ENCODE assay signal across 26 cellular contexts in genomic region chr17:46036491-46036890, GRCh38. TPM values are rescaled to one million over a fixed set of nuclear protein-coding genes. Genes with fewer than 3 reads are reported as not detected.
"Had no signal": no experiment of that assay in that cellular context is flagged by ENCODE, and none has a peak within 500 bp of the region (broad histone marks: within the 10 kb centered on the region; RNA-seq: fewer than 3 reads in every experiment).

No MANE protein-coding gene starts in this region.

- H3K27ac ChIP-seq: cardiac muscle cell, foreskin keratinocyte, lower lobe of right lung, neutrophil, ovary, transverse colon, uterus, WERI-Rb-1 had no signal

- H3K4me3 ChIP-seq: body of pancreas, cardiac muscle cell, lower lobe of right lung, ovary, transverse colon, uterus had no signal

- H3K27me3 Mint-ChIP-seq: activated CD4-positive, alpha-beta T cell treated with anti-CD3 and anti-CD28 coated beads, Interleukin-2, amount 10 ng/mL, durations not matched to agents 7 days and 5 days; dendritic cell treated with granulocyte-macrophage colony-stimulating factor and Interleukin-4, amounts not matched to agents 40 ng/mL and 50 ng/mL, for 4 days; naive thymus-derived CD8-positive, alpha-beta T cell had no signal

- H3K9me3 Mint-ChIP-seq: activated CD4-positive, alpha-beta T cell treated with anti-CD3 and anti-CD28 coated beads, Interleukin-2, amount 10 ng/mL, durations not matched to agents 7 days and 5 days; activated naive CD4-positive, alpha-beta T cell treated with anti-CD3 and anti-CD28 coated beads for 36 hours; activated T-cell treated with anti-CD3 and anti-CD28 coated beads, Interleukin-2, amount 50 U/mL, for 4 hours; dendritic cell treated with granulocyte-macrophage colony-stimulating factor and Interleukin-4, amounts not matched to agents 40 ng/mL and 50 ng/mL, for 4 days; naive thymus-derived CD8-positive, alpha-beta T cell had no signal

- H3K4me1 ChIP-seq: foreskin keratinocyte, transverse colon, uterus had no signal

- DNase-seq: activated CD4-positive, alpha-beta T cell treated with anti-CD3 and anti-CD28 coated beads, Interleukin-2, amount 10 ng/mL, durations not matched to agents 7 days and 5 days; activated CD4-positive, CD25-positive, alpha-beta regulatory T cell treated with anti-CD3 and anti-CD28 coated beads, Interleukin-2, amount 50 U/mL, for 72 hours; activated CD8-positive, alpha-beta memory T cell treated with anti-CD3 and anti-CD28 coated beads for 24 hours; activated CD8-positive, alpha-beta memory T cell treated with anti-CD3 and anti-CD28 coated beads, Interleukin-2, amount 50 U/mL, for 4 hours; activated naive CD4-positive, alpha-beta T cell treated with anti-CD3 and anti-CD28 coated beads for 36 hours; activated T-cell treated with anti-CD3 and anti-CD28 coated beads, Interleukin-2, amount 50 U/mL, for 4 hours; anterior cingulate cortex; body of pancreas; effector CD4-positive, alpha-beta T cell; foreskin keratinocyte; lower lobe of right lung; naive thymus-derived CD8-positive, alpha-beta T cell; ovary; right cardiac atrium; stimulated activated CD4-positive, alpha-beta T cell treated with anti-CD3 and anti-CD28 coated beads, Interleukin-12 subunit alpha, Interleukin-12 subunit beta, amount 100 ng/mL, for 4 hours; stimulated activated CD4-positive, alpha-beta T cell treated with anti-CD3 and anti-CD28 coated beads, Interleukin-4, amount 100 ng/mL, for 4 hours; transverse colon; uterus; WERI-Rb-1 had no signal

- H3K36me3 ChIP-seq: uterus had no signal

- H3K27ac Mint-ChIP-seq: activated CD4-positive, alpha-beta T cell treated with anti-CD3 and anti-CD28 coated beads, Interleukin-2, amount 10 ng/mL, durations not matched to agents 7 days and 5 days; activated naive CD4-positive, alpha-beta T cell treated with anti-CD3 and anti-CD28 coated beads for 36 hours; dendritic cell treated with granulocyte-macrophage colony-stimulating factor and Interleukin-4, amounts not matched to agents 40 ng/mL and 50 ng/mL, for 4 days had no signal

- H3K4me3 Mint-ChIP-seq: activated CD4-positive, alpha-beta T cell treated with anti-CD3 and anti-CD28 coated beads, Interleukin-2, amount 10 ng/mL, durations not matched to agents 7 days and 5 days; activated naive CD4-positive, alpha-beta T cell treated with anti-CD3 and anti-CD28 coated beads for 36 hours; activated T-cell treated with anti-CD3 and anti-CD28 coated beads, Interleukin-2, amount 50 U/mL, for 4 hours; dendritic cell treated with granulocyte-macrophage colony-stimulating factor and Interleukin-4, amounts not matched to agents 40 ng/mL and 50 ng/mL, for 4 days; naive thymus-derived CD8-positive, alpha-beta T cell had no signal

- H3K9me3 ChIP-seq: body of pancreas, lower lobe of right lung, neutrophil, ovary, transverse colon, uterus had no signal

- ATAC-seq: activated T-cell treated with anti-CD3 and anti-CD28 coated beads, Interleukin-2, amount 50 U/mL, for 4 hours; body of pancreas; foreskin keratinocyte; left lobe of liver; lower lobe of right lung; naive thymus-derived CD8-positive, alpha-beta T cell; right cardiac atrium had no signal

- H3K27me3 ChIP-seq: body of pancreas, cardiac muscle cell, foreskin keratinocyte, neutrophil, ovary, transverse colon, uterus had no signal

RNA-seq across cellular contexts. Expression of gene STH, which starts 37.4 kb away (rescaled TPM):
- total RNA-seq: activated CD4-positive, alpha-beta T cell treated with anti-CD3 and anti-CD28 coated beads, Interleukin-2, amount 10 ng/mL, durations not matched to agents 7 days and 5 days; activated naive CD4-positive, alpha-beta T cell treated with anti-CD3 and anti-CD28 coated beads for 36 hours; activated T-cell treated with anti-CD3 and anti-CD28 coated beads, Interleukin-2, amount 50 U/mL, for 4 hours; body of pancreas; cardiac muscle cell; foreskin keratinocyte; kidney epithelial cell; left lobe of liver; lower lobe of right lung; naive thymus-derived CD8-positive, alpha-beta T cell; ovary; pulmonary artery endothelial cell; right cardiac atrium; skeletal muscle tissue; transverse colon; uterus had no signal
